Comparison of ENCODE assay signal across 9 cellular contexts in the genomic region with DNA sequence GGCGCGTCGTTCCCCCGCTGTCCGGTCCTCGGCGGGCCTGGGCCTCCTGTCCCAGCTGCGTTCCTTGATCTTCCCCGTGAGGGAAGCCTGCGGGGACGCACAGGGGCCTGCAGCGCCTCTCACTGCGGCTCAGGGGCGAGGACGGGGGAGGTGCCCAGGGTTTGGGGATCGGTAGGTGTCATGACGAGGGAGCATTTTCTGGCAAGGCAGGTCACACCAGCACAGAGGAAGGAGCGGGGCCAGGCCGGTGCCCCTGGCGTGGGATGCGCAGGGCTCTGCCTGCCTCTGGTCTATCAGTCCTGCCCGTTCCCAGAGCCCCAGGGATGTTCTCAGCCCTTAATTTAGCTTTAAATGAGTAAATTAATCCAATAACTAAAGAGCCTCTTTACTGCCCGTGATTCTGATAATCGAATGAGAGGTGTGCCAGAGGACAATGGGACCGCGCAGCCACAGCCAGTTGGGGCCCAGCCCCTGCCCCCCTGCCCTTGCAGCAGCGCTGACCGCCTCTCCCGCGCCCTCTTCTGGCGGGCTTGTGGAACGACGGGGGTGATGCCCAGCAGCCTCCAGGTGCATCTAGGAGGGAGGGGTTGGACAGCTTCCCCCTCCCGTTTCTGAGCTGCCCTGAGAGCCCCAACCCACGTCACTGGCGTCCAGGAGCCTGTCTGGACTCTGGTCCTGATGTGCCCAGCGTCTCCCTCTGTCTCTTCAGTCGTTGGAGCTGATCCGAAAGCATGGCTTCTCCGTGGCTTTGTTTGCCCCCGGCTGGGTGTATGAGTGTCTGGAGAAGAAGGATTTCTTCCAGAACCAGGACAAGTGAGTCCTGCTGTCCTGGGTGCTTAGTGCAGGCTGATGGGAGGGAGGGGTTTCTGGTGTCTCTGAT. TPM values are rescaled to one million over a fixed set of nuclear protein-coding genes. Genes with fewer than 3 reads are reported as not detected.
DNase-seq lines count a peak whose midpoint lies in the region; ATAC-seq and TF ChIP-seq lines count a peak whose summit lies in the region.
"Had no signal": no experiment of that assay in that cellular context is flagged by ENCODE, and none has a peak within 500 bp of the region (broad histone marks: within the 10 kb centered on the region; RNA-seq: fewer than 3 reads in every experiment).

No MANE protein-coding gene starts in this region.

- TF ChIP-seq POLR2A in lower leg skin (IDR thresholded peaks at IDR 0.05): no peak

- H3K36me3 ChIP-seq in DND-41 (ENCODE audit: insufficient read depth, low read length) (peaks cover 63% of the 10 kb centered on the region), upper lobe of right lung (peaks cover 62% of the 10 kb centered on the region)

- H3K9ac ChIP-seq in DND-41 (ENCODE audit: low read depth, low read length): no peak overlapping the region

- 66 to 68% methylated on average over 41 of the region's 41 CpGs for WGBS in lower leg skin, 2 donors

- H3K9me3 Mint-ChIP-seq in activated B cell treated with CpG ODN at 0.5 μM for 24 hours (no peaks in the 10 kb centered on the region), memory B cell (no peaks in the 10 kb centered on the region)

- H4K20me1 ChIP-seq in DND-41 (ENCODE audit: insufficient read depth, low read length): peaks cover 25% of the 10 kb centered on the region

- H3K79me2 ChIP-seq in DND-41 (ENCODE audit: insufficient read depth, low read length): no peaks in the 10 kb centered on the region

- H2AFZ ChIP-seq in DND-41 (ENCODE audit: low read depth, low read length): no peak overlapping the region

- no peak overlapping the region for H3K27ac ChIP-seq in DND-41 (ENCODE audit: low read length)
- H3K27ac ChIP-seq in upper lobe of right lung: no peak overlapping the region

- POLR2A ChIA-PET in activated B cell treated with CpG ODN at 0.5 μM for 24 hours (lab: Charles Lee): no interaction called here

- intact Hi-C loops in activated B cell treated with CpG ODN at 0.5 μM for 24 hours (cut with micrococcal nuclease) (loop anchor here (1.0 kb wide), 1 partner anchor 36 kb away; no protein-coding TSS in a partner anchor), upper lobe of right lung (cut with DNase I) (loop anchor here (5.0 kb wide), 1 partner anchor 35 kb away; no protein-coding TSS in a partner anchor), lower leg skin (cut with DNase I; ENCODE audit: low total_unique reads) (loop anchor here (5.0 kb wide), 1 partner anchor 310 kb away; no protein-coding TSS in a partner anchor)

- no peaks in the 10 kb centered on the region for H3K27me3 ChIP-seq in DND-41 (ENCODE audit: insufficient read depth, low read length, poor library complexity)
- H3K27me3 ChIP-seq in upper lobe of right lung: no peaks in the 10 kb centered on the region

- H3K4me1 Mint-ChIP-seq in activated B cell treated with CpG ODN at 0.5 μM for 24 hours (peaks cover 3% of the 10 kb centered on the region), memory B cell (peaks cover 5% of the 10 kb centered on the region)

- CTCF ChIA-PET in activated B cell treated with CpG ODN at 0.5 μM for 24 hours (lab: Charles Lee): interaction anchor here (1.0 to 9.4 kb wide), 4 partner anchors 12 to 310 kb away, joined by 3 to 161 read pairs (median 4); no protein-coding TSS in a partner anchor

- TF ChIP-seq CTCF in DND-41 (IDR thresholded peaks at IDR 0.05; ENCODE audit: borderline replicate concordance, extremely low read depth, low read length, poor library complexity, severe bottlenecking): peak; percentile 79
- peak; percentile 93 for TF ChIP-seq CTCF in LNCaP clone FGC (IDR thresholded peaks at IDR 0.05; ENCODE audit: control insufficient read depth, extremely low read depth, insufficient read depth)
- peak; percentile 40 for TF ChIP-seq CTCF in activated B cell treated with CpG ODN at 0.5 μM for 24 hours (IDR thresholded peaks at IDR 0.05)
- peak; percentile 76 for TF ChIP-seq CTCF in upper lobe of right lung (IDR thresholded peaks at IDR 0.05)
- peak in 1 of 3 donors; percentile 47 for TF ChIP-seq CTCF in lower leg skin (IDR thresholded peaks at IDR 0.05)

- DNase-seq in DND-41: peak; percentile 41
- DNase-seq in LNCaP clone FGC (ENCODE audit: low read depth): no peak
- DNase-seq in activated B cell treated with CpG ODN at 0.5 μM for 24 hours: peak; percentile 37
- peak; percentile 6 to 42 for DNase-seq in dermis microvascular lymphatic vessel endothelial cell (ENCODE audit: low read depth in 2 of 2)
- peak; percentile 34 to 53 for DNase-seq in memory B cell (ENCODE audit: low spot score in 2 of 2)
- DNase-seq in upper lobe of right lung: peak; percentile 82
- no peak for DNase-seq in lower leg skin (ENCODE audit: low spot score in 2 of 2)

- no peak overlapping the region for H3K4me3 Mint-ChIP-seq in activated B cell treated with CpG ODN at 0.5 μM for 24 hours
- H3K4me3 Mint-ChIP-seq in memory B cell: no peak overlapping the region

- H3K9me3 ChIP-seq in DND-41 (ENCODE audit: insufficient read depth, low read length, severe bottlenecking) (no peaks in the 10 kb centered on the region), upper lobe of right lung (no peaks in the 10 kb centered on the region)

- no peaks in the 10 kb centered on the region for H3K27me3 Mint-ChIP-seq in activated B cell treated with CpG ODN at 0.5 μM for 24 hours
- no peaks in the 10 kb centered on the region for H3K27me3 Mint-ChIP-seq in memory B cell

- no peaks in the 10 kb centered on the region for H3K4me1 ChIP-seq in DND-41 (ENCODE audit: insufficient read depth, low read length)
- H3K4me1 ChIP-seq in upper lobe of right lung: no peaks in the 10 kb centered on the region

- ATAC-seq in DND-41 (ENCODE audit: insufficient read depth, low read depth): peak; percentile 43; the same call in 2 of the 3 replicates
- peak; percentile 72 for ATAC-seq in activated B cell treated with CpG ODN at 0.5 μM for 24 hours (ENCODE audit: low read depth)
- peak; percentile 56 for ATAC-seq in memory B cell (ENCODE audit: low read depth)
- peak; percentile 68 for ATAC-seq in upper lobe of right lung
- ATAC-seq in GM18870 (IDR thresholded peaks at IDR 0.05; ENCODE audit: unreplicated experiment): no peak

- H3K4me3 ChIP-seq in DND-41 (ENCODE audit: low read depth in 1 of 2, low read length in 2 of 2) (no peak overlapping the region), LNCaP clone FGC (ENCODE audit: low read depth, low read length) (no peak overlapping the region), upper lobe of right lung (no peak overlapping the region), lower leg skin (ENCODE audit: low read depth, poor library complexity, severe bottlenecking) (no peak overlapping the region)

- H3K27ac Mint-ChIP-seq in activated B cell treated with CpG ODN at 0.5 μM for 24 hours (no peak overlapping the region), memory B cell (no peak overlapping the region)

- no peak overlapping the region for H3K4me2 ChIP-seq in DND-41 (ENCODE audit: insufficient read depth, low read length)

- H3K36me3 Mint-ChIP-seq in activated B cell treated with CpG ODN at 0.5 μM for 24 hours (ENCODE audit: low read depth) (peaks cover 68% of the 10 kb centered on the region), memory B cell (peaks cover 28% of the 10 kb centered on the region)

RNA-seq across cellular contexts. Expression of a gene that starts 7.9 kb away (rescaled TPM):
- total RNA-seq in activated B cell treated with CpG ODN at 0.5 μM for 24 hours (55.0 and 60.1 TPM in 2 replicates), dermis microvascular lymphatic vessel endothelial cell (6.9 and 7.7 TPM in 2 replicates), upper lobe of right lung (58.2 TPM), lower leg skin (10 to 100 TPM; 16.6 to 54.5 (median 26.3) TPM)

RNA-seq across cellular contexts. Expression of a gene that starts 58.6 kb away (rescaled TPM):
- total RNA-seq in activated B cell treated with CpG ODN at 0.5 μM for 24 hours (not detected in 2 replicates), dermis microvascular lymphatic vessel endothelial cell (8.3 and 10.7 TPM in 2 replicates), upper lobe of right lung (28.3 TPM), lower leg skin (10 to 100 TPM; 24.3 to 53.1 (median 29.5) TPM)
- total RNA-seq: T-helper 2 cell treated with Interferon-gamma antibody and Interleukin-4, amounts not matched to agents 100 ng/mL and 5 ng/mL, for 36 hours had no signal

Comparison
In these comparisons a context has a peak if more than half of its experiments do, and no peak if none do; other contexts are left out.
1. DNase-seq: peak in DND-41 (single experiment), activated B cell treated with CpG ODN at 0.5 μM for 24 hours (single experiment), dermis microvascular lymphatic vessel endothelial cell (2 of 2), memory B cell (2 of 2) and upper lobe of right lung (single experiment); none in LNCaP clone FGC (single experiment) and lower leg skin (0 of 2).